In the genomic region with DNA sequence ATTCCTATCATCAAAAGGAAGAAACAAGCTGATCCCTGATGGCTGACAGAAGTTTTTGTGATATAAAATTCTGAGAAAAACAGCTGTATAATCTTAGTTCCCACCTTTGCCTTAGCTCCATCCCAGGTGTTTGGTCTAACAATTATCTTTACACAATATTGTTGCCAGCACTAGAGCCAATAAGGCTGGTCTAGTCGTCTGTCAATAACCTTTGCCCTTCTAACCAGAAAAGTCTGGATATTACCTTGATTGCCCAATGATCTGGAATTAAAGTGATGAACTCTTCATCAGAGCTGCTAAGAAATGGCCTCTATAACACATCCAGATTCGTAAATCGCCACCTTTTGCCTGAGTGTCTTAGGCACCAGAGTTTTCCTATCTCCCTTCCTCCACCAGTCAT, we compare ENCODE assay signal across 2 cellular contexts.
TF ChIP-seq lines count a peak whose summit lies in the region.

No MANE protein-coding gene starts in this region.

TF ChIP-seq in A549, 52 proteins besides CTCF, POLR2A, EP300 and RAD21:
- no peak for TF ChIP-seq CHD2 (IDR thresholded peaks at IDR 0.05; ENCODE audit: low read length, partially characterized antibody)
- TF ChIP-seq ZC3H11A (IDR thresholded peaks at IDR 0.05): no peak
- no peak for TF ChIP-seq NFE2L2 (conservative IDR thresholded peaks at IDR 0.05; ENCODE audit: low read length)
- no peak for TF ChIP-seq CBX2 (IDR thresholded peaks at IDR 0.05; ENCODE audit: borderline replicate concordance, low read depth)
- no peak for TF ChIP-seq NPAS2 (CRISPR knock-in tag; IDR thresholded peaks at IDR 0.05; ENCODE audit: borderline replicate concordance)
- TF ChIP-seq MAFK (IDR thresholded peaks at IDR 0.05; ENCODE audit: partially characterized antibody): no peak
- no peak for TF ChIP-seq REST (IDR thresholded peaks at IDR 0.05)
- TF ChIP-seq, protein P1, sequence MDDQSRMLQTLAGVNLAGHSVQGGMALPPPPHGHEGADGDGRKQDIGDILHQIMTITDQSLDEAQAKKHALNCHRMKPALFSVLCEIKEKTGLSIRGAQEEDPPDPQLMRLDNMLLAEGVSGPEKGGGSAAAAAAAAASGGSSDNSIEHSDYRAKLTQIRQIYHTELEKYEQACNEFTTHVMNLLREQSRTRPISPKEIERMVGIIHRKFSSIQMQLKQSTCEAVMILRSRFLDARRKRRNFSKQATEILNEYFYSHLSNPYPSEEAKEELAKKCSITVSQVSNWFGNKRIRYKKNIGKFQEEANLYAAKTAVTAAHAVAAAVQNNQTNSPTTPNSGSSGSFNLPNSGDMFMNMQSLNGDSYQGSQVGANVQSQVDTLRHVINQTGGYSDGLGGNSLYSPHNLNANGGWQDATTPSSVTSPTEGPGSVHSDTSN (IDR thresholded peaks at IDR 0.05): no peak
- TF ChIP-seq, protein P2, sequence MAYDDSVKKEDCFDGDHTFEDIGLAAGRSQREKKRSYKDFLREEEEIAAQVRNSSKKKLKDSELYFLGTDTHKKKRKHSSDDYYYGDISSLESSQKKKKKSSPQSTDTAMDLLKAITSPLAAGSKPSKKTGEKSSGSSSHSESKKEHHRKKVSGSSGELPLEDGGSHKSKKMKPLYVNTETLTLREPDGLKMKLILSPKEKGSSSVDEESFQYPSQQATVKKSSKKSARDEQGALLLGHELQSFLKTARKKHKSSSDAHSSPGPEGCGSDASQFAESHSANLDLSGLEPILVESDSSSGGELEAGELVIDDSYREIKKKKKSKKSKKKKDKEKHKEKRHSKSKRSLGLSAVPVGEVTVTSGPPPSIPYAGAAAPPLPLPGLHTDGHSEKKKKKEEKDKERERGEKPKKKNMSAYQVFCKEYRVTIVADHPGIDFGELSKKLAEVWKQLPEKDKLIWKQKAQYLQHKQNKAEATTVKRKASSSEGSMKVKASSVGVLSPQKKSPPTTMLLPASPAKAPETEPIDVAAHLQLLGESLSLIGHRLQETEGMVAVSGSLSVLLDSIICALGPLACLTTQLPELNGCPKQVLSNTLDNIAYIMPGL (CRISPR knock-in tag; IDR thresholded peaks at IDR 0.05; ENCODE audit: borderline replicate concordance): no peak

TF ChIP-seq in IMR-90, 13 proteins besides CTCF, POLR2A, EP300 and RAD21:
- TF ChIP-seq MAFK (IDR thresholded peaks at IDR 0.05; ENCODE audit: low read depth, low read length) (no peak), MAZ (IDR thresholded peaks at IDR 0.05; ENCODE audit: borderline replicate concordance, low read depth, low read length) (no peak), CHD1 (IDR thresholded peaks at IDR 0.05; ENCODE audit: low read depth, low read length) (no peak), RFX5 (IDR thresholded peaks at IDR 0.05; ENCODE audit: low read depth, low read length) (no peak), RCOR1 (IDR thresholded peaks at IDR 0.05; ENCODE audit: insufficient replicate concordance, low read length) (no peak), SMC3 (IDR thresholded peaks at IDR 0.05; ENCODE audit: low read depth, low read length) (no peak), BHLHE40 (IDR thresholded peaks at IDR 0.05; ENCODE audit: low read depth, low read length) (no peak), FOS (IDR thresholded peaks at IDR 0.05; ENCODE audit: low read depth, low read length) (no peak), NFE2L2 (IDR thresholded peaks at IDR 0.05; ENCODE audit: low read depth, low read length) (no peak), MXI1 (IDR thresholded peaks at IDR 0.05; ENCODE audit: borderline replicate concordance, low read depth, low read length) (no peak), CEBPB (IDR thresholded peaks at IDR 0.05; ENCODE audit: low read depth, low read length) (no peak)
- TF ChIP-seq, protein P3, sequence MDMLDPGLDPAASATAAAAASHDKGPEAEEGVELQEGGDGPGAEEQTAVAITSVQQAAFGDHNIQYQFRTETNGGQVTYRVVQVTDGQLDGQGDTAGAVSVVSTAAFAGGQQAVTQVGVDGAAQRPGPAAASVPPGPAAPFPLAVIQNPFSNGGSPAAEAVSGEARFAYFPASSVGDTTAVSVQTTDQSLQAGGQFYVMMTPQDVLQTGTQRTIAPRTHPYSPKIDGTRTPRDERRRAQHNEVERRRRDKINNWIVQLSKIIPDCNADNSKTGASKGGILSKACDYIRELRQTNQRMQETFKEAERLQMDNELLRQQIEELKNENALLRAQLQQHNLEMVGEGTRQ (IDR thresholded peaks at IDR 0.05; ENCODE audit: low read depth, low read length): no peak
- TF ChIP-seq, protein P4, sequence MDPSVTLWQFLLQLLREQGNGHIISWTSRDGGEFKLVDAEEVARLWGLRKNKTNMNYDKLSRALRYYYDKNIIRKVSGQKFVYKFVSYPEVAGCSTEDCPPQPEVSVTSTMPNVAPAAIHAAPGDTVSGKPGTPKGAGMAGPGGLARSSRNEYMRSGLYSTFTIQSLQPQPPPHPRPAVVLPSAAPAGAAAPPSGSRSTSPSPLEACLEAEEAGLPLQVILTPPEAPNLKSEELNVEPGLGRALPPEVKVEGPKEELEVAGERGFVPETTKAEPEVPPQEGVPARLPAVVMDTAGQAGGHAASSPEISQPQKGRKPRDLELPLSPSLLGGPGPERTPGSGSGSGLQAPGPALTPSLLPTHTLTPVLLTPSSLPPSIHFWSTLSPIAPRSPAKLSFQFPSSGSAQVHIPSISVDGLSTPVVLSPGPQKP (IDR thresholded peaks at IDR 0.05; ENCODE audit: borderline replicate concordance, low read depth, low read length): no peak
